8 cellular contexts compared by ENCODE assay signal in the genomic region with DNA sequence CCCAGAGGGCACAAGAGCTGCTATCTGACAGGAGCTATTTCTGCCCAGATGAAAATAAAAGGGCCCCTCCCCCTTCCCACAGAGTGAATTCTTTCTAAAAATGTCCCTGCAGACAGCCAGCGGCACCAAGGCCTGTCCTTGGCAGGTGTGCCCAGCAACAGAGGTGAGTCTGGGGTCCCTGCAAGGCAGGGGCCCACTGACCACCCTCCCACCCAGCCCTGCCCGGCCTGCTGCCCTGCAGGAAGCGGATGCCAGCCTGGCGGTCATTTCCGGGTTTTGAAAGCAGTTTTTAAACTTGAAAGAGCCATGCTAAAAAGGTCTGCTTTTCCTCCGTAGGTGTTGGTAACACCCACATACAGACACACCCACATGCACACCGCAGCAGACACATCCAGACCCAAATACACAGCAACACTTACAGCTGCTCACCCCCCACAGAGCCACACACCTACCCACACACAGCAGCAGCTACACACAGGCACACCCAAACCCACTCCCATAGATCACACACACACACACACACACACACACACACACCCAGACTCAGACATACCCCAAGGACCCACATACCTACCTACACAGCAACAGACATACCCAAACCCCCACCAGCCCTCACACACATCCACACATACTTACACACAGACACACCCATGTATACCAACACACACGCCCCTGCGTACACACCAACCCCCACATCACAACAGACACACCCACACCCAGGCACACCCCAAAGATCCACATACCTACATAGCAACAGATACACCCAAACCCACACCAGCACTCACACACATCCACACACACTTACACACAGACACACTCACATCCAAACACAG. TPM values are rescaled to one million over a fixed set of nuclear protein-coding genes. Genes with fewer than 3 reads are reported as not detected.
A peak's percentile ranks its signal among the peaks of the same experiment; 100 is the strongest.
DNase-seq lines count a peak whose midpoint lies in the region; ATAC-seq and TF ChIP-seq lines count a peak whose summit lies in the region.

No MANE protein-coding gene starts in this region.

- no peaks in the 10 kb centered on the region for H4K20me1 ChIP-seq in GM23248 (ENCODE audit: insufficient read depth)

- H3K36me3 Mint-ChIP-seq in Calu3 (ENCODE audit: insufficient read depth, unreplicated experiment) (peaks cover 53% of the 10 kb centered on the region), osteocyte (ENCODE audit: unreplicated experiment) (peaks cover 12% of the 10 kb centered on the region)

- no TSS peak for BruUV-seq in Calu3 (replicated peaks; lab: Mats Ljungman, UMichigan)

- H3K9ac ChIP-seq in GM23248 (peak overlapping the region; percentile 96), NT2/D1 (ENCODE audit: insufficient read length, low read depth) (peak overlapping the region; percentile 87)

- H3K4me1 Mint-ChIP-seq in Calu3 (ENCODE audit: low read depth, unreplicated experiment) (peaks cover 35% of the 10 kb centered on the region), osteocyte (ENCODE audit: unreplicated experiment) (peaks cover 57% of the 10 kb centered on the region)

- peak overlapping the region; percentile 77 for H2AFZ ChIP-seq in GM23248

- H3K27me3 ChIP-seq in GM23248 (replicated peaks; ENCODE audit: insufficient read depth) = no peaks in the 10 kb centered on the region
- no peaks in the 10 kb centered on the region for H3K27me3 ChIP-seq in NT2/D1 (ENCODE audit: insufficient read depth, insufficient read length)
- no peaks in the 10 kb centered on the region for H3K27me3 ChIP-seq in aorta (ENCODE audit: control insufficient read depth in 1 of 2, insufficient read depth in 2 of 2, low read length in 1 of 2)

- ATAC-seq in aorta (ENCODE audit: low FRiP score) = peak; percentile 3

- H3K4me1 ChIP-seq in GM23248 (ENCODE audit: insufficient read depth) (peaks cover 37% of the 10 kb centered on the region), NT2/D1 (ENCODE audit: insufficient read depth, insufficient read length) (no peaks in the 10 kb centered on the region), aorta (ENCODE audit: control insufficient read depth in 1 of 2, insufficient read depth in 2 of 2, low read length in 2 of 2) (no peaks in the 10 kb centered on the region)

- peaks cover 21% of the 10 kb centered on the region for H3K79me2 ChIP-seq in GM23248 (ENCODE audit: insufficient read depth)

- no peaks in the 10 kb centered on the region for H3K9me2 ChIP-seq in GM23248 (ENCODE audit: insufficient read depth)

- H3K9me3 ChIP-seq in GM23248 (ENCODE audit: low read depth) = no peaks in the 10 kb centered on the region
- no peaks in the 10 kb centered on the region for H3K9me3 ChIP-seq in NT2/D1 (ENCODE audit: insufficient read depth, low read length)
- no peaks in the 10 kb centered on the region for H3K9me3 ChIP-seq in aorta (ENCODE audit: control insufficient read depth, low read length)

- H3K36me3 ChIP-seq in GM23248 (ENCODE audit: low read depth) (peaks cover 18% of the 10 kb centered on the region), NT2/D1 (ENCODE audit: insufficient read depth, insufficient read length, low read length) (peaks cover 15% of the 10 kb centered on the region), aorta (ENCODE audit: control insufficient read depth in 1 of 2, insufficient read depth in 2 of 2, low read length in 1 of 2) (no peaks in the 10 kb centered on the region)

- in situ Hi-C loops in GM23248 (cut with MboI) = loop anchor here (10.0 kb wide), 1 partner anchor 74 kb away; no protein-coding TSS in a partner anchor

- intact Hi-C loops in Calu3 (cut with micrococcal nuclease; ENCODE audit: unreplicated experiment) (loop anchor here (1.0 kb wide), 1 partner anchor 24 kb away; no protein-coding TSS in a partner anchor), aorta (cut with DNase I) (loop anchor here (2.0 to 10.0 kb wide), 6 partner anchors 41 to 144 kb away; no protein-coding TSS in a partner anchor)

- no peaks in the 10 kb centered on the region for H3K27me3 Mint-ChIP-seq in Calu3 (ENCODE audit: unreplicated experiment)
- H3K27me3 Mint-ChIP-seq in osteocyte (ENCODE audit: unreplicated experiment) = no peaks in the 10 kb centered on the region

- TF ChIP-seq CTCF in Calu3 (IDR thresholded peaks at IDR 0.05; ENCODE audit: unreplicated experiment) = no peak
- no peak for TF ChIP-seq CTCF in fibroblast of mammary gland (conservative IDR thresholded peaks at IDR 0.05; ENCODE audit: control insufficient read depth, insufficient read depth, low read depth, low read length)
- TF ChIP-seq CTCF in osteocyte (IDR thresholded peaks at IDR 0.05) = no peak

- H3F3A ChIP-seq in GM23248 (ENCODE audit: insufficient read depth) = peaks cover 43% of the 10 kb centered on the region

- H3K27ac Mint-ChIP-seq in Calu3 (ENCODE audit: unreplicated experiment) = peak overlapping the region; percentile 84
- H3K27ac Mint-ChIP-seq in osteocyte (ENCODE audit: unreplicated experiment) = peak overlapping the region; percentile 98

- H3K4me3 Mint-ChIP-seq in Calu3 (ENCODE audit: low read depth, unreplicated experiment) = peak overlapping the region; percentile 98
- H3K4me3 Mint-ChIP-seq in osteocyte (ENCODE audit: unreplicated experiment) = peak overlapping the region; percentile 77

- peak overlapping the region; percentile 93 for H3K27ac ChIP-seq in GM23248
- H3K27ac ChIP-seq in aorta (ENCODE audit: low read depth in 1 of 2, low read length in 2 of 2) = peak overlapping the region; percentile 83 to 89

- H3K9me3 Mint-ChIP-seq in Calu3 (ENCODE audit: low read depth, unreplicated experiment) (no peaks in the 10 kb centered on the region), osteocyte (ENCODE audit: unreplicated experiment) (no peaks in the 10 kb centered on the region)

- WGBS in GM23248 (ENCODE audit: low coverage in 1 of 2, low lambda C conversion rate in 2 of 2, missing lambda C conversion rate in 2 of 2), 2 experiments = 18 to 19% methylated on average over 9 of the region's 9 CpGs
- WGBS in aorta, 2 donors = 2 to 4% methylated on average over 9 of the region's 9 CpGs

- H3K4me2 ChIP-seq in GM23248 (ENCODE audit: unreplicated experiment) = peak overlapping the region; percentile 93

- CTCF ChIA-PET in Calu3 (lab: Charles Lee) = interaction anchor here (0.6 to 1.9 kb wide), 7 partner anchors 19 to 348 kb away, joined by 3 to 10 read pairs (median 4); no protein-coding TSS in a partner anchor

- peak overlapping the region; percentile 97 for H3K4me3 ChIP-seq in GM23248
- peak overlapping the region; percentile 53 for H3K4me3 ChIP-seq in NT2/D1 (ENCODE audit: insufficient read length, low read depth)
- H3K4me3 ChIP-seq in fibroblast of mammary gland (ENCODE audit: control insufficient read depth, low read depth, low read length) = peak overlapping the region; percentile 47
- H3K4me3 ChIP-seq in aorta (ENCODE audit: low read length in 2 of 2) = no peak overlapping the region

- peak; percentile 64 for DNase-seq in Calu3
- DNase-seq in GM23248 = peak; percentile 64
- no peak for DNase-seq in NT2/D1 (ENCODE audit: low read depth, low spot score)
- DNase-seq in activated T-cell treated with anti-CD3 and anti-CD28 coated beads, Interleukin-2, amount 50 U/mL, for 48 hours = peak; percentile 60 to 69
- DNase-seq in fibroblast of mammary gland (ENCODE audit: low read depth) = peak; percentile 37
- DNase-seq in osteocyte (ENCODE audit: extremely low spot score, unreplicated experiment) = no peak
- DNase-seq in aorta = peak; percentile 81 to 83
- DNase-seq in NCI-H526 treated with DMSO at 0.1 percent for 48 hours (lab: John Stamatoyannopoulos, UW) = no peak

RNA-seq across cellular contexts. Expression of a gene that starts 7.6 kb away (rescaled TPM):
- total RNA-seq in Calu3 (2022) (90.7 and 120 TPM in 2 replicates), osteocyte (87.9 and 88.0 TPM in 2 replicates), aorta (100 to 1,000 TPM; 180 to 231 TPM)
- total RNA-seq in GM23248 (2014; rRNA removed; shearing (Covaris generic)) = 13.8 and 14.4 TPM in 2 replicates
- polyA plus RNA-seq in GM23248 (2016; fragmentation: Nextera tagmentation; extraction: Ambion mirVana) (71.7 and 78.2 TPM in 2 replicates), aorta (100 to 1,000 TPM in 1 of 2 donors, 10 to 100 TPM in 1; 71.9 to 118 TPM)

Comparison
In these comparisons a context has a peak if more than half of its experiments do, and no peak if none do; other contexts are left out.
1. DNase-seq: peak in Calu3 (single experiment), GM23248 (single experiment), activated T-cell treated with anti-CD3 and anti-CD28 coated beads, Interleukin-2, amount 50 U/mL, for 48 hours (2 of 2), fibroblast of mammary gland (single experiment) and aorta (2 of 2); none in NT2/D1 (single experiment), osteocyte (single experiment) and NCI-H526 treated with DMSO at 0.1 percent for 48 hours (single experiment).
2. H3K4me3 ChIP-seq: peak in GM23248 (single experiment), NT2/D1 (single experiment) and fibroblast of mammary gland (single experiment); none in aorta (0 of 2).